In genomic region chr18:35625232-35625631, GRCh38 we compare ENCODE assay signal across 30 cellular contexts.
"Had no signal": no experiment of that assay in that cellular context is flagged by ENCODE, and none has a peak within 500 bp of the region (broad histone marks: within the 10 kb centered on the region; RNA-seq: fewer than 3 reads in every experiment).

No MANE protein-coding gene starts in this region.

- H3K27me3 Mint-ChIP-seq: activated B cell treated with CpG ODN at 0.5 μM for 24 hours; activated CD8-positive, alpha-beta T cell treated with anti-CD3 and anti-CD28 coated beads for 36 hours; activated naive CD8-positive, alpha-beta T cell; central memory CD8-positive, alpha-beta T cell; effector memory CD8-positive, alpha-beta T cell; T-helper 17 cell had no signal

- H3K4me3 Mint-ChIP-seq: activated B cell treated with CpG ODN at 0.5 μM for 24 hours; activated CD8-positive, alpha-beta T cell treated with anti-CD3 and anti-CD28 coated beads for 36 hours; activated naive CD4-positive, alpha-beta T cell treated with anti-CD3 and anti-CD28 coated beads for 36 hours; activated naive CD8-positive, alpha-beta T cell; activated T-helper 1 cell treated with anti-CD3 and anti-CD28 coated beads, Interleukin-12 subunit alpha, Interleukin-12 subunit beta, Interleukin-2, Interleukin-4 antibody, amounts not matched to agents 30 ng/mL and 10 ng/mL and 1 ng/mL, durations not matched to agents 14 hours and 24 hours and 36 hours; central memory CD8-positive, alpha-beta T cell; effector memory CD8-positive, alpha-beta T cell; T-helper 17 cell; T-helper 2 cell treated with Interferon-gamma antibody and Interleukin-4, amounts not matched to agents 5 μg/mL and 100 μg/mL, for 36 hours had no signal

- DNase-seq: activated B cell treated with CpG ODN at 0.5 μM for 24 hours; activated CD4-positive, alpha-beta T cell treated with anti-CD3 and anti-CD28 coated beads for 48 hours; activated CD4-positive, alpha-beta T cell treated with anti-CD3 and anti-CD28 coated beads, Interleukin-2, amount 50 U/mL, for 1 hour; activated CD4-positive, alpha-beta T cell treated with anti-CD3 and anti-CD28 coated beads, Interleukin-2, amount 50 U/mL, for 48 hours; activated CD8-positive, alpha-beta memory T cell treated with anti-CD3 and anti-CD28 coated beads for 24 hours; activated CD8-positive, alpha-beta T cell treated with anti-CD3 and anti-CD28 coated beads for 36 hours; activated effector memory CD4-positive, alpha-beta T cell treated with anti-CD3 and anti-CD28 coated beads, Interleukin-2, amount 50 U/mL, for 16 hours; activated naive CD4-positive, alpha-beta T cell treated with anti-CD3 and anti-CD28 coated beads for 36 hours; activated T-cell treated with anti-CD3 and anti-CD28 coated beads, Interleukin-2, amount 50 U/mL, for 48 hours; amniotic stem cell; anterior cingulate cortex; brain microvascular endothelial cell; cortex of kidney; dermis blood vessel endothelial cell; effector CD4-positive, alpha-beta T cell; effector memory CD8-positive, alpha-beta T cell; esophagus squamous epithelium; foreskin melanocyte; head of caudate nucleus; T-helper 1 cell; T-helper 17 cell; T1000; WERI-Rb-1 had no signal

- H3K27ac ChIP-seq: brain microvascular endothelial cell, epithelial cell of prostate, esophagus squamous epithelium, WERI-Rb-1 had no signal

- H3K36me3 ChIP-seq: WERI-Rb-1 had no signal

- H3K9me3 Mint-ChIP-seq: activated B cell treated with CpG ODN at 0.5 μM for 24 hours; effector memory CD8-positive, alpha-beta T cell had no signal

- H3K4me3 ChIP-seq: esophagus squamous epithelium had no signal

- H3K27me3 ChIP-seq: brain microvascular endothelial cell, esophagus squamous epithelium had no signal

- ATAC-seq: activated CD4-positive, CD25-positive, alpha-beta regulatory T cell treated with anti-CD3 and anti-CD28 coated beads, Interleukin-2, amount 50 U/mL, for 24 hours; activated CD8-positive, alpha-beta T cell treated with anti-CD3 and anti-CD28 coated beads for 36 hours; effector memory CD8-positive, alpha-beta T cell; T-helper 17 cell had no signal

- H3K27ac Mint-ChIP-seq: activated B cell treated with CpG ODN at 0.5 μM for 24 hours; activated CD8-positive, alpha-beta T cell treated with anti-CD3 and anti-CD28 coated beads for 36 hours; activated naive CD4-positive, alpha-beta T cell treated with anti-CD3 and anti-CD28 coated beads for 36 hours; activated naive CD8-positive, alpha-beta T cell; activated T-helper 1 cell treated with anti-CD3 and anti-CD28 coated beads, Interleukin-12 subunit alpha, Interleukin-12 subunit beta, Interleukin-2, Interleukin-4 antibody, amounts not matched to agents 30 ng/mL and 10 ng/mL and 1 ng/mL, durations not matched to agents 14 hours and 24 hours and 36 hours; activated T-helper 2 cell treated with anti-CD3 and anti-CD28 coated beads, Interferon-gamma antibody, Interleukin-2, Interleukin-4, amounts not matched to agents 10 μg/mL and 5 μg/mL and 100 μg/mL, durations not matched to agents 14 hours and 24 hours and 36 hours; effector memory CD8-positive, alpha-beta T cell; T-helper 17 cell; T-helper 2 cell treated with Interferon-gamma antibody and Interleukin-4, amounts not matched to agents 5 μg/mL and 100 μg/mL, for 36 hours had no signal
